9 cellular contexts compared by ENCODE assay signal in the genomic region with DNA sequence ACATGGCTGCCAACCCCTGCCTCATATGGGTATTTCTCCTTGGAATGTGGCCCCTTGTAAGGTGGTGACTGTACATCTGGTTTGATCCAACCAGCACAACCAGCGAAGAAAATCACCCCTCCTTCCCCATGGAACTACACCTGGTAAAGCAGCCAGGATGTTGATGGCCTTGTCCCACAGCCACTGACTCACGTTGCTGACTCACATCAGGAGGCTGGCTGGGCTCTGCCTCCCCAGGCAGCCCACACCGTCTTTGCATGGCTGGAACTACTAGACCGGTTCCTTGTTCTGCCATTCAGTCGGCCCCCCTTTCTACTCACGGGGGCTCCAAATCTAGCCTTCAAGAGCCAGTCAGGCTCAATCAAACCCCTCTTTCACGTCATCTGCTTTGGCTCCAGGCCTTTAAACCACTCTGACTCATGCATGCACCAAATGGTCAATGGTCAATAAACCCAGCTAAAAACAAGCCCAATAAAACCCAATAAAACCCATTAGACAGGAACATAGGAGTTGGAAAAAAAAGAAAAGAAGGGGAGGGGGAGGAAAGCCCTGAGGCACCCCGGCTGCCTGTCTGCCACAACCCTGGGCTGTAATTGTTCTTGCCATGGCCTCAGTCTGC.
A peak's percentile ranks its signal among the peaks of the same experiment; 100 is the strongest.
DNase-seq lines count a peak whose midpoint lies in the region; ATAC-seq and TF ChIP-seq lines count a peak whose summit lies in the region.
"Had no signal": no experiment of that assay in that cellular context is flagged by ENCODE, and none has a peak within 500 bp of the region (broad histone marks: within the 10 kb centered on the region; RNA-seq: fewer than 3 reads in every experiment).

No MANE protein-coding gene starts in this region.

- peaks cover 24% of the 10 kb centered on the region for H3K4me1 Mint-ChIP-seq in activated CD8-positive, alpha-beta memory T cell treated with anti-CD3 and anti-CD28 coated beads, Interleukin-2, amount 10 ng/mL, durations not matched to agents 7 days and 5 days
- H3K4me1 Mint-ChIP-seq in activated CD4-positive, alpha-beta T cell treated with anti-CD3 and anti-CD28 coated beads, Interleukin-2, amount 10 ng/mL, durations not matched to agents 24 days and 14 days: peaks cover 29% of the 10 kb centered on the region

- no peak overlapping the region for H2AFZ ChIP-seq in hepatocyte

- H3K27me3 ChIP-seq in hepatocyte: no peaks in the 10 kb centered on the region
- H3K27me3 ChIP-seq: BLaER1 had no signal

- H4K20me1 ChIP-seq in hepatocyte (ENCODE audit: insufficient read depth, poor library complexity, severe bottlenecking): no peaks in the 10 kb centered on the region
- H4K20me1 ChIP-seq: BLaER1 had no signal

- ATAC-seq in activated CD8-positive, alpha-beta memory T cell treated with anti-CD3 and anti-CD28 coated beads, Interleukin-2, amount 10 ng/mL, durations not matched to agents 7 days and 5 days: peak; percentile 63
- no peak for ATAC-seq in HG03196 (IDR thresholded peaks at IDR 0.05; ENCODE audit: unreplicated experiment)

- no peaks in the 10 kb centered on the region for H3K36me3 ChIP-seq in hepatocyte (replicated peaks; ENCODE audit: insufficient read depth, low read depth)
- H3K36me3 ChIP-seq: BLaER1 had no signal

- no peaks in the 10 kb centered on the region for H3K27me3 Mint-ChIP-seq in activated CD8-positive, alpha-beta memory T cell treated with anti-CD3 and anti-CD28 coated beads, Interleukin-2, amount 10 ng/mL, durations not matched to agents 7 days and 5 days
- H3K27me3 Mint-ChIP-seq in activated CD4-positive, alpha-beta T cell treated with anti-CD3 and anti-CD28 coated beads, Interleukin-2, amount 10 ng/mL, durations not matched to agents 24 days and 14 days: no peaks in the 10 kb centered on the region

- no peaks in the 10 kb centered on the region for H3K9me3 ChIP-seq in hepatocyte (ENCODE audit: low read depth)
- H3K9me3 ChIP-seq: BLaER1 had no signal

- WGBS in hepatocyte (ENCODE audit: low lambda C conversion rate, missing lambda C conversion rate): 45% methylated on average over 8 of the region's 8 CpGs

- no peaks in the 10 kb centered on the region for H3K79me2 ChIP-seq in hepatocyte

- peak; percentile 72 for DNase-seq in activated CD8-positive, alpha-beta memory T cell treated with anti-CD3 and anti-CD28 coated beads, Interleukin-2, amount 10 ng/mL, durations not matched to agents 7 days and 5 days
- DNase-seq in activated CD8-positive, alpha-beta memory T cell treated with anti-CD3 and anti-CD28 coated beads for 24 hours: no peak
- peak; percentile 75 for DNase-seq in activated CD4-positive, alpha-beta T cell treated with anti-CD3 and anti-CD28 coated beads, Interleukin-2, amount 10 ng/mL, durations not matched to agents 24 days and 14 days
- DNase-seq in hepatocyte (ENCODE audit: low spot score): peak; percentile 76
- DNase-seq in stromal cell of bone marrow (ENCODE audit: low read depth): peak; percentile 68
- no peak for DNase-seq in NCI-H1694 treated with DMSO at 0.1 percent for 48 hours (lab: John Stamatoyannopoulos, UW)
- no peak for DNase-seq in T-helper 9 cell

- no peaks in the 10 kb centered on the region for H3K9me2 ChIP-seq in hepatocyte (replicated peaks; ENCODE audit: insufficient read depth)

- H3K9me3 Mint-ChIP-seq in activated CD8-positive, alpha-beta memory T cell treated with anti-CD3 and anti-CD28 coated beads, Interleukin-2, amount 10 ng/mL, durations not matched to agents 7 days and 5 days (ENCODE audit: low read depth): no peaks in the 10 kb centered on the region
- H3K9me3 Mint-ChIP-seq in activated CD4-positive, alpha-beta T cell treated with anti-CD3 and anti-CD28 coated beads, Interleukin-2, amount 10 ng/mL, durations not matched to agents 24 days and 14 days: no peaks in the 10 kb centered on the region

- H3K4me1 ChIP-seq in hepatocyte (ENCODE audit: insufficient read depth): peaks cover 33% of the 10 kb centered on the region
- H3K4me1 ChIP-seq: BLaER1 had no signal

- no peak overlapping the region for H3K4me2 ChIP-seq in hepatocyte
- H3K4me2 ChIP-seq: BLaER1 had no signal

- intact Hi-C loops in activated CD4-positive, alpha-beta T cell treated with anti-CD3 and anti-CD28 coated beads, Interleukin-2, amount 10 ng/mL, durations not matched to agents 24 days and 14 days (cut with micrococcal nuclease): loop anchor here (5.0 kb wide), 1 partner anchor 37 kb away; no protein-coding TSS in a partner anchor

- H3K4me3 Mint-ChIP-seq in activated CD8-positive, alpha-beta memory T cell treated with anti-CD3 and anti-CD28 coated beads, Interleukin-2, amount 10 ng/mL, durations not matched to agents 7 days and 5 days: no peak overlapping the region
- H3K4me3 Mint-ChIP-seq in activated CD4-positive, alpha-beta T cell treated with anti-CD3 and anti-CD28 coated beads, Interleukin-2, amount 10 ng/mL, durations not matched to agents 24 days and 14 days: peak overlapping the region; percentile 28

- TF ChIP-seq CTCF in hepatocyte (IDR thresholded peaks at IDR 0.05; ENCODE audit: poor library complexity): no peak

- H3K36me3 Mint-ChIP-seq in activated CD8-positive, alpha-beta memory T cell treated with anti-CD3 and anti-CD28 coated beads, Interleukin-2, amount 10 ng/mL, durations not matched to agents 7 days and 5 days: peaks cover 4% of the 10 kb centered on the region
- H3K36me3 Mint-ChIP-seq in activated CD4-positive, alpha-beta T cell treated with anti-CD3 and anti-CD28 coated beads, Interleukin-2, amount 10 ng/mL, durations not matched to agents 24 days and 14 days (ENCODE audit: low read depth): peaks cover 22% of the 10 kb centered on the region

- H3K27ac ChIP-seq in hepatocyte: peak overlapping the region; percentile 62
- H3K27ac ChIP-seq: BLaER1 had no signal

- CTCF ChIA-PET in activated CD8-positive, alpha-beta memory T cell treated with anti-CD3 and anti-CD28 coated beads, Interleukin-2, amount 10 ng/mL, durations not matched to agents 7 days and 5 days (lab: Charles Lee): interaction anchor here (1.2 to 12.5 kb wide), 4 partner anchors 10 to 44 kb away, joined by 3 to 107 read pairs (median 8); no protein-coding TSS in a partner anchor

- H3K4me3 ChIP-seq in hepatocyte: no peak overlapping the region
- H3K4me3 ChIP-seq: BLaER1 had no signal

- peak overlapping the region; percentile 50 for H3K27ac Mint-ChIP-seq in activated CD8-positive, alpha-beta memory T cell treated with anti-CD3 and anti-CD28 coated beads, Interleukin-2, amount 10 ng/mL, durations not matched to agents 7 days and 5 days
- peak overlapping the region; percentile 65 for H3K27ac Mint-ChIP-seq in activated CD4-positive, alpha-beta T cell treated with anti-CD3 and anti-CD28 coated beads, Interleukin-2, amount 10 ng/mL, durations not matched to agents 24 days and 14 days

Comparison
In these comparisons a context has a peak if more than half of its experiments do, and no peak if none do; other contexts are left out.
1. DNase-seq: peak in activated CD8-positive, alpha-beta memory T cell treated with anti-CD3 and anti-CD28 coated beads, Interleukin-2, amount 10 ng/mL, durations not matched to agents 7 days and 5 days (single experiment), activated CD4-positive, alpha-beta T cell treated with anti-CD3 and anti-CD28 coated beads, Interleukin-2, amount 10 ng/mL, durations not matched to agents 24 days and 14 days (single experiment), hepatocyte (single experiment) and stromal cell of bone marrow (single experiment); none in activated CD8-positive, alpha-beta memory T cell treated with anti-CD3 and anti-CD28 coated beads for 24 hours (single experiment), NCI-H1694 treated with DMSO at 0.1 percent for 48 hours (single experiment) and T-helper 9 cell (single experiment).